8 cellular contexts compared by ENCODE assay signal in genomic region chr4:83217721-83218522, GRCh38.
DNase-seq lines count a peak whose midpoint lies in the region; ATAC-seq and TF ChIP-seq lines count a peak whose summit lies in the region.

No MANE protein-coding gene starts in this region.

- H3K4me1 ChIP-seq in lower lobe of right lung, result peaks cover 36% of the 10 kb centered on the region
- H3K4me1 ChIP-seq in upper lobe of right lung, result peaks cover 19% of the 10 kb centered on the region

- no peaks in the 10 kb centered on the region for H3K27me3 Mint-ChIP-seq in activated T-cell treated with anti-CD3 and anti-CD28 coated beads, Interleukin-2, amount 50 U/mL, for 24 hours

- H3K9me3 Mint-ChIP-seq in activated T-cell treated with anti-CD3 and anti-CD28 coated beads, Interleukin-2, amount 50 U/mL, for 24 hours, result no peaks in the 10 kb centered on the region

- H3K4me3 ChIP-seq in lower lobe of right lung (no peak overlapping the region), upper lobe of right lung (no peak overlapping the region)

- H3K36me3 ChIP-seq in lower lobe of right lung, result no peaks in the 10 kb centered on the region
- H3K36me3 ChIP-seq in upper lobe of right lung, result no peaks in the 10 kb centered on the region

- no peak for TF ChIP-seq POLR2A in GM18505 (IDR thresholded peaks at IDR 0.05; ENCODE audit: borderline replicate concordance, extremely low read depth, insufficient read depth, insufficient read length)

- H3K27me3 ChIP-seq in lower lobe of right lung (ENCODE audit: low read depth) (no peaks in the 10 kb centered on the region), upper lobe of right lung (no peaks in the 10 kb centered on the region)

- peak overlapping the region; percentile 69 for H3K27ac ChIP-seq in lower lobe of right lung
- peak overlapping the region; percentile 78 for H3K27ac ChIP-seq in upper lobe of right lung

- H3K36me3 Mint-ChIP-seq in activated T-cell treated with anti-CD3 and anti-CD28 coated beads, Interleukin-2, amount 50 U/mL, for 24 hours (ENCODE audit: low read depth), result no peaks in the 10 kb centered on the region

- peak; percentile 73 for ATAC-seq in GM18505 (IDR thresholded peaks at IDR 0.05; ENCODE audit: unreplicated experiment)
- ATAC-seq in HG02571 (IDR thresholded peaks at IDR 0.05; ENCODE audit: unreplicated experiment), result peak; percentile 68
- ATAC-seq in lower lobe of right lung, result peak; percentile 82 to 83
- ATAC-seq in upper lobe of right lung, result peak; percentile 89

- DNase-seq in MV-4-11 (lab: John Stamatoyannopoulos, UW) (peak; percentile 91), lower lobe of right lung (no peak), upper lobe of right lung (no peak), NCI-H446 (lab: John Stamatoyannopoulos, UW) (no peak), NCI-H1105 treated with DMSO at 0.1 percent for 48 hours (lab: John Stamatoyannopoulos, UW) (no peak)
- peak; percentile 41 for DNase-seq in activated T-cell treated with anti-CD3 and anti-CD28 coated beads, Interleukin-2, amount 50 U/mL, for 24 hours

- peak overlapping the region; percentile 30 for H3K4me3 Mint-ChIP-seq in activated T-cell treated with anti-CD3 and anti-CD28 coated beads, Interleukin-2, amount 50 U/mL, for 24 hours

- no peak for TF ChIP-seq CTCF in lower lobe of right lung (IDR thresholded peaks at IDR 0.05)
- no peak for TF ChIP-seq CTCF in upper lobe of right lung (IDR thresholded peaks at IDR 0.05)

- intact Hi-C loops in lower lobe of right lung (cut with DNase I), result no loop called here
- intact Hi-C loops in upper lobe of right lung (cut with DNase I), result no loop called here

- H3K4me1 Mint-ChIP-seq in activated T-cell treated with anti-CD3 and anti-CD28 coated beads, Interleukin-2, amount 50 U/mL, for 24 hours (ENCODE audit: low read depth), result peaks cover 74% of the 10 kb centered on the region

- peak overlapping the region; percentile 97 for H3K27ac Mint-ChIP-seq in activated T-cell treated with anti-CD3 and anti-CD28 coated beads, Interleukin-2, amount 50 U/mL, for 24 hours

- H3K9me3 ChIP-seq in lower lobe of right lung, result no peaks in the 10 kb centered on the region
- H3K9me3 ChIP-seq in upper lobe of right lung, result no peaks in the 10 kb centered on the region

Comparison
In these comparisons a context has a peak if more than half of its experiments do, and no peak if none do; other contexts are left out.
1. DNase-seq: peak in MV-4-11 (single experiment) and activated T-cell treated with anti-CD3 and anti-CD28 coated beads, Interleukin-2, amount 50 U/mL, for 24 hours (single experiment); none in lower lobe of right lung (single experiment), upper lobe of right lung (single experiment), NCI-H446 (0 of 2) and NCI-H1105 treated with DMSO at 0.1 percent for 48 hours (single experiment).
2. Peak in every context shown above with its lines, with median percentiles within 50 percentile points of each other: ATAC-seq.